ENCODE assay signal across 8 cellular contexts in the genomic region with DNA sequence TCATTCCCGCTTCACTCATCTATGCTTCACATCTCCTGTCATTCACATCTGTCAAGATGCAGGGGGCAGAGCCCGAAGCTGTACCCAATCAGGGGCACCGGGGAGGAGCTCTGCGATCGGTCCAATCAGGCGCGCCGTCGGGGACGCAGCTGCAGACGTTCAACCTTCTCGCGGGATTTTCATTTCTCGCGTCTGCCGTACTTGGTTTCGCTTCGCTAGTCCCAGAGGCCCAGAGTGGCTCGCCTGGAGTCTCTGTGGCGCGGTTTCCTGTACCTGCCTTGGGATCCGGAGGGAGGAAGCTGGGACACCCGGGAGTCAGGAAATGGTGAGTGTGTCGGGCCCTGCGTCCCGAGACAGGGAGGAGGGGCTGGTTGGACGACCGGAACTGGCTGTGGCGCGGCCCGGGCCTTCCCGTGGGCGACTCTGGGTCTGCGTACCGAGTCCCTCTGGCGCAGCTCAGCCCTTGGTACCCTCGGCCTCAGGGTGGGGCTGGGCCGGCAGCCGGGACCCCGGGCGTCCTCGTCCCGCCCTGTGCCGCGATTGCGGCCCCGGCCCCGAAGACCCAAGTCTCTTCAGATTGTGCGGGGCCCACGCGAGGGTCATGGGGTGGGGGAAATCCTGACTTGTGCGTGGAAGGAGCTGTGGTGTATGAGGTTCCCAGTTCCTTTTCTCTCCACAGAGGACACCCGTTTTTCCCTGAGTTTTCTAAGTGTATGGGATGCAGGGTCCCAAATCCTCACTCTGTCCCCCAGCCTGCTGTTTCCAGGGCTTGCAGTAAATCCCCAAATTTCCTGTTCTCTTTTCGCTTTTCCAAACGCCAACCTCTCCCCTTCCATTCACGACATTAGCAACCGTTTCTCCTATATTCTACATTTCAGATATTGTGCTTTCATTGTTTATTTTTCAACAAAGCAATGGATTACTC. TPM values are rescaled to one million over a fixed set of nuclear protein-coding genes. Genes with fewer than 3 reads are reported as not detected.
A peak's percentile ranks its signal among the peaks of the same experiment; 100 is the strongest.
DNase-seq lines count a peak whose midpoint lies in the region; ATAC-seq and TF ChIP-seq lines count a peak whose summit lies in the region.

ZNF136 (plus strand) TSS at position 215 of the 925 bp plus-strand sequence; CDS start at position 323, 108 bp downstream.

- DNase-seq in AG20443 (ENCODE audit: low spot score) (peak; percentile 99), NCI-H446 treated with DMSO at 0.1 percent for 48 hours (lab: John Stamatoyannopoulos, UW) (peak; percentile 80), cerebellar nuclear complex (lab: John Stamatoyannopoulos, UW) (peak; percentile 55 to 76), kidney epithelial cell (ENCODE audit: low read depth) (peak; percentile 86)
- peak; percentile 91 for DNase-seq in activated CD4-positive, CD25-positive, alpha-beta regulatory T cell treated with anti-CD3 and anti-CD28 coated beads, Interleukin-2, amount 50 U/mL, for 72 hours
- DNase-seq in stimulated activated CD4-positive, alpha-beta T cell treated with anti-CD3 and anti-CD28 coated beads, Interleukin-15, amount 100 ng/mL, for 24 hours = peak; percentile 96

- peak within 1 kb of the TSS; percentile 80 for H3K4me3 ChIP-seq in kidney epithelial cell (ENCODE audit: low read depth, low read length)

- peak; percentile 84 for ATAC-seq in HG03378 (IDR thresholded peaks at IDR 0.05; ENCODE audit: unreplicated experiment)

- no peak for TF ChIP-seq CTCF in kidney epithelial cell (IDR thresholded peaks at IDR 0.05; ENCODE audit: insufficient read depth, low read length, poor library complexity, severe bottlenecking)

- no peaks in the 10 kb centered on the region for H3K36me3 ChIP-seq in kidney epithelial cell (ENCODE audit: control insufficient read depth, insufficient read depth, low read length)

- H3K27me3 ChIP-seq in kidney epithelial cell (ENCODE audit: control insufficient read depth, insufficient read depth, low read length) = no peaks in the 10 kb centered on the region

- TF ChIP-seq POLR2A in GM19099 (IDR thresholded peaks at IDR 0.05; ENCODE audit: extremely low read depth, insufficient read length, low read depth) = peak; percentile 86

RNA-seq across cellular contexts. Expression of gene ZNF136, which starts in this region (rescaled TPM):
- total RNA-seq in kidney epithelial cell = 4.3 and 5.0 TPM in 2 replicates

Comparison
In these comparisons a context has a peak if more than half of its experiments do, and no peak if none do; other contexts are left out.
1. Peak in every context shown above with its lines: DNase-seq, ATAC-seq and H3K4me3 ChIP-seq.